ENCODE assay signal across 17 cellular contexts in the genomic region with DNA sequence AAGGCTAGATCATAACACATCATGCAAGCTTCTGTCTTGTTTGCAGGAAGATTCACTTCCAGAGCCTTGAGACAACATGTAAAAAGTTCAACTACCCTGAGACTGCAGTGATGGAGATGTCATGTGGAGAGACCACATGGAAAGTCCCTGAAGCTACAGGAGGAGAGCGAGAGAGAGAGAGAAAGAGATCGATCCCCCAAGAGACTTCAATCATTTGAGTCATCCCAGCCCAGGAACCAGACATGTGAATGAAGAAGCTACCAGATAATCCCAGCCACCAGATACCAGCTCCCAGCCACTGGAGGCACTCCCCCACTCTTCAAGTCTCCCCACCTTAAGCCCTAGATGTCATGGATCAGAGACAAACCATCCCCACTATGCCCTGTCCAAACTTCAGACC. TPM values are rescaled to one million over a fixed set of nuclear protein-coding genes. Genes with fewer than 3 reads are reported as not detected.
"Had no signal": no experiment of that assay in that cellular context is flagged by ENCODE, and none has a peak within 500 bp of the region (broad histone marks: within the 10 kb centered on the region; RNA-seq: fewer than 3 reads in every experiment).

No MANE protein-coding gene starts in this region.

- H3K4me3 ChIP-seq: adrenal gland, cardiac muscle cell, dorsolateral prefrontal cortex, neural progenitor cell, ovary, right lobe of liver, smooth muscle cell had no signal

- H3K9ac ChIP-seq: neural progenitor cell had no signal

- H3K4me3 Mint-ChIP-seq: activated naive CD4-positive, alpha-beta T cell treated with anti-CD3 and anti-CD28 coated beads, Interleukin-2, amount 10 ng/mL, durations not matched to agents 7 days and 5 days; neural progenitor cell had no signal

- H3K4me2 ChIP-seq: neural progenitor cell, smooth muscle cell had no signal

- H3K36me3 ChIP-seq: adrenal gland, cardiac muscle cell, neural progenitor cell, ovary, right lobe of liver had no signal

- H3K4me1 ChIP-seq: adrenal gland, neural progenitor cell, right lobe of liver had no signal

- H3K36me3 Mint-ChIP-seq: neural progenitor cell had no signal

- H3K27ac Mint-ChIP-seq: activated naive CD4-positive, alpha-beta T cell treated with anti-CD3 and anti-CD28 coated beads, Interleukin-2, amount 10 ng/mL, durations not matched to agents 7 days and 5 days; neural progenitor cell had no signal

- ATAC-seq: esophagus mucosa, left lobe of liver, right lobe of liver had no signal

- H3K27me3 ChIP-seq: adrenal gland, cardiac muscle cell, dorsolateral prefrontal cortex, ovary, right lobe of liver had no signal

- DNase-seq: activated CD4-positive, alpha-beta T cell treated with anti-CD3 and anti-CD28 coated beads, Interleukin-2, amount 50 U/mL, for 1 hour; activated CD4-positive, CD25-positive, alpha-beta regulatory T cell; activated naive CD4-positive, alpha-beta T cell treated with anti-CD3 and anti-CD28 coated beads, Interleukin-2, amount 10 ng/mL, durations not matched to agents 7 days and 5 days; adrenal gland; dorsolateral prefrontal cortex; hippocampal formation; ovary; right lobe of liver had no signal

- H3K9me3 ChIP-seq: adrenal gland, right lobe of liver had no signal

- H3K27ac ChIP-seq: adrenal gland, cardiac muscle cell, dorsolateral prefrontal cortex, neural progenitor cell, ovary, right lobe of liver had no signal

RNA-seq across cellular contexts. Expression of gene PRR36, which starts 54.9 kb away (rescaled TPM):
- total RNA-seq: fibroblast of villous mesenchyme, lung microvascular endothelial cell had no signal

RNA-seq across cellular contexts. Expression of gene CLEC4M, which starts 56.3 kb away (rescaled TPM):
- total RNA-seq: esophagus mucosa; fibroblast of villous mesenchyme; smooth muscle cell; T-helper 2 cell treated with Interferon-gamma antibody and Interleukin-4, amounts not matched to agents 100 ng/mL and 5 ng/mL, for 36 hours; ureter had no signal
